1 cellular context compared by ENCODE assay signal in genomic region chr2:150561076-150561475, GRCh38.
TF ChIP-seq lines count a peak whose summit lies in the region.

No MANE protein-coding gene starts in this region.

TF ChIP-seq in HepG2, 621 proteins besides CTCF, POLR2A, EP300 and RAD21 (continued from another document):
- no peak for TF ChIP-seq AFF4 (CRISPR knock-in tag; IDR thresholded peaks at IDR 0.05)
- TF ChIP-seq KLF6 (CRISPR knock-in tag; IDR thresholded peaks at IDR 0.05) = no peak
- no peak for TF ChIP-seq CERS6 (CRISPR knock-in tag; IDR thresholded peaks at IDR 0.05)
- TF ChIP-seq ZBTB34 (CRISPR knock-in tag; IDR thresholded peaks at IDR 0.05) = no peak
- TF ChIP-seq MED8 (CRISPR knock-in tag; IDR thresholded peaks at IDR 0.05; ENCODE audit: insufficient replicate concordance) = no peak
- TF ChIP-seq ZNF891 (CRISPR knock-in tag; IDR thresholded peaks at IDR 0.05) = no peak
- TF ChIP-seq ZNF598 (CRISPR knock-in tag; IDR thresholded peaks at IDR 0.05; ENCODE audit: borderline replicate concordance) = no peak
- TF ChIP-seq ZZZ3 (CRISPR knock-in tag; IDR thresholded peaks at IDR 0.05; ENCODE audit: borderline replicate concordance) = no peak
- TF ChIP-seq JUN (CRISPR knock-in tag; IDR thresholded peaks at IDR 0.05) = no peak
- no peak for TF ChIP-seq ZBED4 (CRISPR knock-in tag; IDR thresholded peaks at IDR 0.05; ENCODE audit: borderline replicate concordance)
